In the genomic region with DNA sequence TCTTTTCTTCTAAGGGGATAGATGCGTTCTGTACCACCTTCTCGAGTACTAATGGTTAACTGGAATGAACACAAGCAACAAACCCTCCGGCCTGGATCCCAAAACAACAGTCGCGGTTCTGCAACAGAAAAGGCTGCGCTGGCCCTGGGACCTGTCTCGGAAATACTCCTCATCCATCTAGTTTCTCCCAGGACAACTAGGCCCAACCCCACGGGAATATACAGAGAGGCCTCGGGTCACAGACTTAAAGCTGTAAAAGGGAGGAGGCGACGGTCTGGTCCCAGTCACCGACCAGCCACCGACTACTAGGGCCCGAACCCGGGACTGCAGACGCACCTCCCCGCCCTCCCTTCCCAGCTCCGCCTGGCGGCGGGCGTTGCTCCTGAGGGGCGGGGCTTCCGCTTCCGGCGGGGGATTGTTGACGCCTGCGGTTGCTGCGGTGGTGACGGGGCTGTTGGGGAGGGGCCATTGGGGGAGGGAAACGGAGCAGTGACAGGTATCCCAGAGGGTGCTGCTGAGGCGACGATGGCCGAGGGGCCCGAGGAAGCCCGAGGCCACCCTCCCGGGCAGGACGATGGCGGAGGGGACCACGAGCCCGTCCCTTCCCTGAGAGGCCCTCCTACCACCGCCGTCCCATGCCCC, we compare ENCODE assay signal across 8 cellular contexts. TPM values are rescaled to one million over a fixed set of nuclear protein-coding genes. Genes with fewer than 3 reads are reported as not detected.
DNase-seq lines count a peak whose midpoint lies in the region; ATAC-seq and TF ChIP-seq lines count a peak whose summit lies in the region.

A gene with protein sequence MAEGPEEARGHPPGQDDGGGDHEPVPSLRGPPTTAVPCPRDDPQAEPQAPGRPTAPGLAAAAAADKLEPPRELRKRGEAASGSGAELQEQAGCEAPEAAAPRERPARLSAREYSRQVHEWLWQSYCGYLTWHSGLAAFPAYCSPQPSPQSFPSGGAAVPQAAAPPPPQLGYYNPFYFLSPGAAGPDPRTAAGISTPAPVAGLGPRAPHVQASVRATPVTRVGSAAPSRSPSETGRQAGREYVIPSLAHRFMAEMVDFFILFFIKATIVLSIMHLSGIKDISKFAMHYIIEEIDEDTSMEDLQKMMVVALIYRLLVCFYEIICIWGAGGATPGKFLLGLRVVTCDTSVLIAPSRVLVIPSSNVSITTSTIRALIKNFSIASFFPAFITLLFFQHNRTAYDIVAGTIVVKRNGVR (plus strand): TSS at position 418 of the 642 bp plus-strand sequence. CDS start 108 bp downstream, at position 526.

- H3K36me3 Mint-ChIP-seq in CD4-positive, alpha-beta memory T cell: peaks cover 11 to 27% of the 10 kb centered on the region in 2 donors
- peaks cover 9% of the 10 kb centered on the region for H3K36me3 Mint-ChIP-seq in activated CD4-positive, alpha-beta memory T cell treated with anti-CD3 and anti-CD28 coated beads for 36 hours

- H3K9me3 ChIP-seq in CD4-positive, alpha-beta memory T cell (ENCODE audit: control insufficient read depth in 1 of 2, low read length in 2 of 2): no peaks in the 10 kb centered on the region
- H3K9me3 ChIP-seq in right lobe of liver: no peaks in the 10 kb centered on the region

- DNase-seq in CD4-positive, alpha-beta memory T cell: peak; percentile 92 to 94 (median 93)
- DNase-seq in NCI-H748 (lab: John Stamatoyannopoulos, UW; ENCODE audit: unreplicated experiment) (peak; percentile 96), dorsolateral prefrontal cortex (peak; percentile 92 to 98 (median 96)), right lobe of liver (peak; percentile 98 to 99 (median 99))
- DNase-seq in activated CD4-positive, alpha-beta memory T cell treated with anti-CD3 and anti-CD28 coated beads for 36 hours: peak; percentile 98
- DNase-seq in stimulated activated CD4-positive, alpha-beta T cell treated with anti-CD3 and anti-CD28 coated beads, Interleukin-4, amount 100 ng/mL, for 4 hours: peak; percentile 93 to 96

- H3K27ac Mint-ChIP-seq in CD4-positive, alpha-beta memory T cell: peak within 1 kb of the TSS; percentile 81 to 96 (median 92)
- peak within 1 kb of the TSS; percentile 64 for H3K27ac Mint-ChIP-seq in activated CD4-positive, alpha-beta memory T cell treated with anti-CD3 and anti-CD28 coated beads for 36 hours

- TF ChIP-seq POLR2A in right lobe of liver (IDR thresholded peaks at IDR 0.05): peak; percentile 84

- peak within 1 kb of the TSS; percentile 88 to 96 (median 92) for H3K4me3 Mint-ChIP-seq in CD4-positive, alpha-beta memory T cell
- peak within 1 kb of the TSS; percentile 81 for H3K4me3 Mint-ChIP-seq in activated CD4-positive, alpha-beta memory T cell treated with anti-CD3 and anti-CD28 coated beads for 36 hours

- CTCF ChIA-PET in CD4-positive, alpha-beta memory T cell (lab: Charles Lee; ENCODE audit: partially characterized antibody): interaction anchor here (0.7 to 2.9 kb wide), 16 partner anchors 9 to 107 kb away, joined by 3 to 25 read pairs (median 6); a partner anchor contains a TSS
- CTCF ChIA-PET in activated CD4-positive, alpha-beta memory T cell treated with anti-CD3 and anti-CD28 coated beads for 36 hours (lab: Charles Lee): interaction anchor here (0.6 to 1.9 kb wide), 11 partner anchors 9 to 216 kb away, joined by 3 to 11 read pairs (median 4); a partner anchor contains a TSS

- H3K27me3 ChIP-seq in CD4-positive, alpha-beta memory T cell (ENCODE audit: insufficient read depth, low read length): no peaks in the 10 kb centered on the region
- no peaks in the 10 kb centered on the region for H3K27me3 ChIP-seq in dorsolateral prefrontal cortex
- H3K27me3 ChIP-seq in right lobe of liver: no peaks in the 10 kb centered on the region

- no peaks in the 10 kb centered on the region for H3K9me3 Mint-ChIP-seq in CD4-positive, alpha-beta memory T cell
- H3K9me3 Mint-ChIP-seq in activated CD4-positive, alpha-beta memory T cell treated with anti-CD3 and anti-CD28 coated beads for 36 hours: no peaks in the 10 kb centered on the region

- H3K4me1 Mint-ChIP-seq in CD4-positive, alpha-beta memory T cell: peaks cover 22 to 50% (median 35%) of the 10 kb centered on the region in 4 donors
- H3K4me1 Mint-ChIP-seq in activated CD4-positive, alpha-beta memory T cell treated with anti-CD3 and anti-CD28 coated beads for 36 hours (ENCODE audit: low read depth): peaks cover 37% of the 10 kb centered on the region

- peaks cover 4% of the 10 kb centered on the region for H3K36me3 ChIP-seq in CD4-positive, alpha-beta memory T cell (ENCODE audit: insufficient read depth, low read length)
- H3K36me3 ChIP-seq in right lobe of liver: peaks cover 0 to 10% (median 0%) of the 10 kb centered on the region in 4 donors

- peak within 1 kb of the TSS; percentile 78 for H3K27ac ChIP-seq in CD4-positive, alpha-beta memory T cell (ENCODE audit: low read depth, low read length)
- H3K27ac ChIP-seq in dorsolateral prefrontal cortex (peak within 1 kb of the TSS; percentile 49 to 98 (median 94)), right lobe of liver (peak within 1 kb of the TSS; percentile 97 to 99 (median 99))

- ATAC-seq in GM19395 (IDR thresholded peaks at IDR 0.05; ENCODE audit: unreplicated experiment): peak; percentile 73
- peak; percentile 67 for ATAC-seq in HG03558 (IDR thresholded peaks at IDR 0.05; ENCODE audit: extremely low read depth, unreplicated experiment)
- peak; percentile 91 to 97 (median 93) for ATAC-seq in right lobe of liver

- H3K4me1 ChIP-seq in CD4-positive, alpha-beta memory T cell (ENCODE audit: insufficient read depth, low read length): peaks cover 42% of the 10 kb centered on the region
- peaks cover 0 to 19% (median 6%) of the 10 kb centered on the region in 4 donors for H3K4me1 ChIP-seq in right lobe of liver

- H3K4me3 ChIP-seq in CD4-positive, alpha-beta memory T cell (ENCODE audit: low read length in 2 of 2): peak within 1 kb of the TSS; percentile 50 to 64
- H3K4me3 ChIP-seq in dorsolateral prefrontal cortex: peak within 1 kb of the TSS; percentile 61 to 100 (median 95)
- H3K4me3 ChIP-seq in right lobe of liver: peak within 1 kb of the TSS; percentile 92 to 94 (median 92)

- no peaks in the 10 kb centered on the region for H3K27me3 Mint-ChIP-seq in CD4-positive, alpha-beta memory T cell
- H3K27me3 Mint-ChIP-seq in activated CD4-positive, alpha-beta memory T cell treated with anti-CD3 and anti-CD28 coated beads for 36 hours: no peaks in the 10 kb centered on the region

- TF ChIP-seq CTCF in dorsolateral prefrontal cortex (IDR thresholded peaks at IDR 0.05 in 54 of 56, conservative IDR thresholded peaks at IDR 0.05 in 2 of 56; ENCODE audit: low read depth in 1 of 56, partially characterized antibody in 56 of 56) (peak in 53 of 56 donors; percentile 24 to 79 (median 63)), right lobe of liver (IDR thresholded peaks at IDR 0.05) (peak; percentile 40 to 60 (median 42))

- POLR2A ChIA-PET in CD4-positive, alpha-beta memory T cell (lab: Charles Lee; ENCODE audit: partially characterized antibody): interaction anchor here (0.6 to 6.0 kb wide), 25 partner anchors 11 to 839 kb away, joined by 3 to 94 read pairs (median 5); a partner anchor contains a TSS
- POLR2A ChIA-PET in activated CD4-positive, alpha-beta memory T cell treated with anti-CD3 and anti-CD28 coated beads for 36 hours (lab: Charles Lee): interaction anchor here (0.7 to 2.7 kb wide), 8 partner anchors 10 to 115 kb away, joined by 3 to 29 read pairs (median 6); a partner anchor contains a TSS

- 10% methylated on average over 24 of the region's 42 CpGs for WGBS in right lobe of liver (ENCODE audit: insufficient coverage, low coverage, low lambda C conversion rate, missing lambda C conversion rate)

- intact Hi-C loops in CD4-positive, alpha-beta memory T cell (cut with micrococcal nuclease): loop anchor here (1.0 to 5.0 kb wide), 7 partner anchors 16 to 838 kb away; a partner anchor contains a TSS
- intact Hi-C loops in activated CD4-positive, alpha-beta memory T cell treated with anti-CD3 and anti-CD28 coated beads for 36 hours (cut with micrococcal nuclease): loop anchor here (1.0 to 10.0 kb wide), 8 partner anchors 33 to 662 kb away; a partner anchor contains a TSS
- intact Hi-C loops in dorsolateral prefrontal cortex (cut with DNase I): loop anchor here (2.0 to 5.0 kb wide), 2 partner anchors 107 to 552 kb away; a partner anchor contains a TSS
- intact Hi-C loops in right lobe of liver (cut with DNase I): no loop called here

RNA-seq across cellular contexts. Expression of the gene that starts here (rescaled TPM):
- 10 to 100 TPM; 20.2 to 21.2 TPM for total RNA-seq in CD4-positive, alpha-beta memory T cell
- polyA plus RNA-seq in CD4-positive, alpha-beta memory T cell: 1 to 10 TPM; 3.7 to 6.3 TPM
- 1 to 10 TPM; 5.0 to 5.1 TPM for total RNA-seq in activated CD4-positive, alpha-beta memory T cell treated with anti-CD3 and anti-CD28 coated beads for 36 hours
- total RNA-seq in dorsolateral prefrontal cortex: 10 to 100 TPM; 25.8 to 45.3 (median 38.1) TPM
- 10 to 100 TPM; 27.5 to 51.4 (median 41.3) TPM for total RNA-seq in right lobe of liver

Comparison
In these comparisons a context has a peak if more than half of its experiments do, and no peak if none do; other contexts are left out.
1. Peak in every context shown above with its lines: DNase-seq, ATAC-seq, H3K4me3 ChIP-seq and H3K27ac ChIP-seq.
2. intact Hi-C loops: an anchor here in CD4-positive, alpha-beta memory T cell (1.0 to 5.0 kb wide), activated CD4-positive, alpha-beta memory T cell treated with anti-CD3 and anti-CD28 coated beads for 36 hours (1.0 to 10.0 kb wide) and dorsolateral prefrontal cortex (2.0 to 5.0 kb wide); none called in right lobe of liver.